ENCODE assay signal across 20 cellular contexts in genomic region chr10:66307826-66308225, GRCh38.
DNase-seq lines count a peak whose midpoint lies in the region; ATAC-seq and TF ChIP-seq lines count a peak whose summit lies in the region.
"Had no signal": no experiment of that assay in that cellular context is flagged by ENCODE, and none has a peak within 500 bp of the region (broad histone marks: within the 10 kb centered on the region; RNA-seq: fewer than 3 reads in every experiment).

No MANE protein-coding gene starts in this region.

- H3K4me3 Mint-ChIP-seq in endodermal cell (no peak overlapping the region), osteocyte (ENCODE audit: unreplicated experiment) (no peak overlapping the region)
- H3K4me3 Mint-ChIP-seq: B cell; dendritic cell treated with granulocyte-macrophage colony-stimulating factor and Interleukin-4, amounts not matched to agents 40 ng/mL and 50 ng/mL, for 4 days; T-cell had no signal

- H3K36me3 ChIP-seq in H7 (replicated peaks; ENCODE audit: control insufficient read depth, insufficient read depth, low read length) (no peaks in the 10 kb centered on the region), PC-3 (ENCODE audit: low read depth, low read length) (no peaks in the 10 kb centered on the region), endodermal cell (ENCODE audit: control insufficient read depth, insufficient read depth, low read length) (no peaks in the 10 kb centered on the region)
- H3K36me3 ChIP-seq: MG63 had no signal

- no peaks in the 10 kb centered on the region for H3K79me2 ChIP-seq in PC-3 (ENCODE audit: low read length)

- H3K27me3 Mint-ChIP-seq in endodermal cell (ENCODE audit: insufficient read depth), result no peaks in the 10 kb centered on the region
- peaks cover 27% of the 10 kb centered on the region for H3K27me3 Mint-ChIP-seq in osteocyte (ENCODE audit: unreplicated experiment)
- H3K27me3 Mint-ChIP-seq: B cell; dendritic cell treated with granulocyte-macrophage colony-stimulating factor and Interleukin-4, amounts not matched to agents 40 ng/mL and 50 ng/mL, for 4 days; T-cell had no signal

- BruUV-seq in PC-3 (replicated peaks; lab: Mats Ljungman, UMichigan), result no TSS peak

- H3K4me1 Mint-ChIP-seq in endodermal cell, result no peaks in the 10 kb centered on the region
- H3K4me1 Mint-ChIP-seq in osteocyte (ENCODE audit: unreplicated experiment), result no peaks in the 10 kb centered on the region
- H3K4me1 Mint-ChIP-seq: B cell, T-cell had no signal

- no peaks in the 10 kb centered on the region for H3K27me3 ChIP-seq in H7 (ENCODE audit: control insufficient read depth, insufficient read depth, low read length)
- no peaks in the 10 kb centered on the region for H3K27me3 ChIP-seq in PC-3 (ENCODE audit: low read length)
- no peaks in the 10 kb centered on the region for H3K27me3 ChIP-seq in endodermal cell (ENCODE audit: control insufficient read depth, insufficient read depth, low read length, poor library complexity, severe bottlenecking)
- H3K27me3 ChIP-seq: MG63 had no signal

- H3K4me1 ChIP-seq in PC-3 (ENCODE audit: insufficient read depth, low read length), result no peaks in the 10 kb centered on the region
- no peaks in the 10 kb centered on the region for H3K4me1 ChIP-seq in endodermal cell (ENCODE audit: control insufficient read depth, insufficient read depth, low read length)

- no peaks in the 10 kb centered on the region for H3F3A ChIP-seq in PC-3 (ENCODE audit: low read length, unreplicated experiment)

- no peak overlapping the region for H3K4me2 ChIP-seq in PC-3 (ENCODE audit: low read length)
- H3K4me2 ChIP-seq: smooth muscle cell had no signal

- no peaks in the 10 kb centered on the region for H4K20me1 ChIP-seq in PC-3 (ENCODE audit: low read length)

- no peaks in the 10 kb centered on the region for H3K9me2 ChIP-seq in PC-3 (replicated peaks; ENCODE audit: low read length)

- H3K36me3 Mint-ChIP-seq in endodermal cell (ENCODE audit: low read depth), result no peaks in the 10 kb centered on the region
- no peaks in the 10 kb centered on the region for H3K36me3 Mint-ChIP-seq in osteocyte (ENCODE audit: unreplicated experiment)
- H3K36me3 Mint-ChIP-seq: T-cell had no signal

- H3K27ac ChIP-seq in PC-3 (ENCODE audit: low read length) (no peak overlapping the region), endodermal cell (ENCODE audit: low read depth, low read length) (no peak overlapping the region)
- H3K27ac ChIP-seq: epithelial cell of prostate, RWPE1 had no signal

- H2AFZ ChIP-seq in PC-3 (ENCODE audit: low read length), result peak overlapping the region; percentile 5; the same call in 1 of the 2 replicates

- no peaks in the 10 kb centered on the region for H3K9me3 Mint-ChIP-seq in endodermal cell
- no peaks in the 10 kb centered on the region for H3K9me3 Mint-ChIP-seq in osteocyte (ENCODE audit: unreplicated experiment)
- H3K9me3 Mint-ChIP-seq: dendritic cell treated with granulocyte-macrophage colony-stimulating factor and Interleukin-4, amounts not matched to agents 40 ng/mL and 50 ng/mL, for 4 days had no signal

- intact Hi-C loops in PC-3 (cut with micrococcal nuclease), result loop anchor here (1.0 to 10.0 kb wide), 7 partner anchors 41 to 997 kb away; no protein-coding TSS in a partner anchor

- TF ChIP-seq CTCF in PC-3 (conservative IDR thresholded peaks at IDR 0.05; ENCODE audit: low read depth, low read length) (peak; percentile 91), endodermal cell (conservative IDR thresholded peaks at IDR 0.05) (peak; percentile 53), osteocyte (IDR thresholded peaks at IDR 0.05) (peak; percentile 62)

- POLR2A ChIA-PET in PC-3 (lab: Charles Lee; ENCODE audit: unreplicated experiment), result no interaction called here

- ATAC-seq in PC-3, result peak; percentile 87
- ATAC-seq: T-cell had no signal

- DNase-seq in H7 (peak; percentile 4), PC-3 (peak; percentile 78), endodermal cell (no peak), osteocyte (ENCODE audit: extremely low spot score, unreplicated experiment) (no peak), NCI-H146 treated with DMSO at 0.1 percent for 48 hours (lab: John Stamatoyannopoulos, UW; ENCODE audit: unreplicated experiment) (no peak), retina (no peak), NCI-H128 (lab: John Stamatoyannopoulos, UW; ENCODE audit: unreplicated experiment) (no peak)
- DNase-seq: aorta; MG63; NCI-H1694; NCI-H226; posterior cingulate gyrus; stimulated activated CD4-positive, alpha-beta T cell treated with anti-CD3 and anti-CD28 coated beads, Interleukin-4, amount 100 ng/mL, for 24 hours; T-cell had no signal

- H3K4me3 ChIP-seq in H7 (ENCODE audit: insufficient read depth, low read depth, low read length) (no peak overlapping the region), PC-3 (ENCODE audit: low read length) (no peak overlapping the region), endodermal cell (ENCODE audit: low read length) (no peak overlapping the region)
- H3K4me3 ChIP-seq: lung, MG63, smooth muscle cell had no signal

- H3K27ac Mint-ChIP-seq in endodermal cell (no peak overlapping the region), osteocyte (ENCODE audit: unreplicated experiment) (no peak overlapping the region)
- H3K27ac Mint-ChIP-seq: B cell; dendritic cell treated with granulocyte-macrophage colony-stimulating factor and Interleukin-4, amounts not matched to agents 40 ng/mL and 50 ng/mL, for 4 days; T-cell had no signal

- H3K9me3 ChIP-seq in PC-3 (ENCODE audit: low read length) (no peaks in the 10 kb centered on the region), endodermal cell (ENCODE audit: control insufficient read depth, low read length) (no peaks in the 10 kb centered on the region)
- H3K9me3 ChIP-seq: MG63 had no signal

- H3K9ac ChIP-seq in PC-3 (ENCODE audit: low read length), result no peak overlapping the region
- no peak overlapping the region for H3K9ac ChIP-seq in endodermal cell (ENCODE audit: extremely low read depth, low read length, poor library complexity, severe bottlenecking)

- CTCF ChIA-PET in PC-3 (lab: Charles Lee), result no interaction called here

Comparison
In these comparisons a context has a peak if more than half of its experiments do, and no peak if none do; other contexts are left out.
1. DNase-seq: peak in H7 (single experiment) and PC-3 (single experiment); none in endodermal cell (single experiment), osteocyte (single experiment), NCI-H146 treated with DMSO at 0.1 percent for 48 hours (single experiment), retina (single experiment) and NCI-H128 (single experiment).
2. Peak in every context shown above with its lines, with median percentiles within 50 percentile points of each other: CTCF ChIP-seq.